In the genomic region with DNA sequence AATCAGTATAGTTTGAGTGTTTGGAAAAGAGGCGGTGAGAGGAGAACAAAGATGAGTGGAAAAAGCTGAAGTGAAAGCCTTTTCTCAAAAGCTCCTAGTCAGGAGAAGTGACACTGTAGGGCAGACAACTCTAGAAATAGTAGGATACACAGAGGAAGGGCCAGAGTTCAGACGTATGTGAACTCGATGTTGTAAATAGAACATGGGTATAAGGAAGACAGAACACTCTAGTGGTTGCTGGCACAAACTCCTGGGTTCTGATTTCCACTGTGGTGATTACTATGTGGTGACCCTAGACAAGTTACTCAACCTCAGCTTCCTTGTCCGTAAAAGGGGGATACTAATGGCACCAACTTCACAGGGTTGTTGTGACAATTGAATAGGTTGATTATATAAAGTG, we compare ENCODE assay signal across 18 cellular contexts. TPM values are rescaled to one million over a fixed set of nuclear protein-coding genes. Genes with fewer than 3 reads are reported as not detected.
DNase-seq lines count a peak whose midpoint lies in the region; TF ChIP-seq lines count a peak whose summit lies in the region.
"Had no signal": no experiment of that assay in that cellular context is flagged by ENCODE, and none has a peak within 500 bp of the region (broad histone marks: within the 10 kb centered on the region; RNA-seq: fewer than 3 reads in every experiment).

No MANE protein-coding gene starts in this region.

- H3K4me3 Mint-ChIP-seq in brain: peak overlapping the region in 1 of 5 experiments; percentile 33

- H3K9ac ChIP-seq in mucosa of stomach (ENCODE audit: low read length): peak overlapping the region; percentile 10
- H3K9ac ChIP-seq: GM23248 had no signal

- peaks cover 0 to 3% (median 0%) of the 10 kb centered on the region in 5 experiments for H3K9me3 Mint-ChIP-seq in brain

- no peaks in the 10 kb centered on the region for H3K36me3 ChIP-seq in mucosa of stomach (ENCODE audit: control insufficient read depth, insufficient read depth, low read length)

- H3K27ac Mint-ChIP-seq in brain: peak overlapping the region in 4 of 5 experiments; percentile 3 to 77 (median 25)

- TF ChIP-seq CTCF in brain (conservative IDR thresholded peaks at IDR 0.05): no peak

- no peaks in the 10 kb centered on the region for H3K27me3 ChIP-seq in mucosa of stomach (ENCODE audit: control insufficient read depth, insufficient read depth, low read length)

- H3K4me1 ChIP-seq in mucosa of stomach (ENCODE audit: control insufficient read depth, insufficient read depth, low read length): peaks cover 8% of the 10 kb centered on the region
- H3K4me1 ChIP-seq: Caco-2 had no signal

- peaks cover 4% of the 10 kb centered on the region for H3K27me3 Mint-ChIP-seq in brain

- no peaks in the 10 kb centered on the region for H3K9me3 ChIP-seq in mucosa of stomach (ENCODE audit: control insufficient read depth, low read length)
- H3K9me3 ChIP-seq: Caco-2 had no signal

- DNase-seq in AML-193 (lab: John Stamatoyannopoulos, UW) (peak; percentile 8 to 26), NAMALWA (ENCODE audit: low spot score) (peak; percentile 16), NCI-H2171 (lab: John Stamatoyannopoulos, UW) (no peak), mesenteric fat pad (ENCODE audit: low spot score) (no peak), inferior parietal cortex (ENCODE audit: extremely low spot score) (no peak)
- DNase-seq in NK-92 treated with Interleukin-12 subunit alpha and Interleukin-12 subunit beta, amount 100 ng/mL, for 24 hours (lab: John Stamatoyannopoulos, UW): no peak
- DNase-seq: Caco-2, GM23248, NCI-H1105 treated with DMSO at 0.1 percent for 48 hours, NCI-H187, NCI-H2171 treated with DMSO at 0.1 percent for 48 hours, NCI-H510A had no signal

- no peaks in the 10 kb centered on the region for H3K36me3 Mint-ChIP-seq in brain

- no peak overlapping the region for H3K4me3 ChIP-seq in mucosa of stomach (ENCODE audit: low read length)
- H3K4me3 ChIP-seq: GM12878, GM23248 had no signal

- H3K4me1 Mint-ChIP-seq in brain: peaks cover 51% of the 10 kb centered on the region

RNA-seq across cellular contexts. Expression of gene MGST3, which starts 30.2 kb away (rescaled TPM):
- polyA plus RNA-seq in brain (ENCODE audit: insufficient read depth, low read depth, low replicate concordance): 196 TPM
- 418 TPM for total RNA-seq in mesenteric fat pad

RNA-seq across cellular contexts. Expression of gene LRRC52, which starts 57.0 kb away (rescaled TPM):
- not detected for polyA plus RNA-seq in brain (ENCODE audit: insufficient read depth, low read depth, low replicate concordance)
- total RNA-seq in mesenteric fat pad: not detected
- total RNA-seq: A172, Caco-2, G401, GM12878, GM23248, HT1080 had no signal
- polyA plus RNA-seq: GM12878, GM23248 had no signal

Comparison
In these comparisons a context has a peak if more than half of its experiments do, and no peak if none do; other contexts are left out.
1. DNase-seq: peak in AML-193 (2 of 2) and NAMALWA (single experiment); none in NCI-H2171 (single experiment), mesenteric fat pad (single experiment), inferior parietal cortex (single experiment) and NK-92 treated with Interleukin-12 subunit alpha and Interleukin-12 subunit beta, amount 100 ng/mL, for 24 hours (single experiment).